ENCODE assay signal across 8 cellular contexts in genomic region chr5:142323480-142324376, GRCh38. TPM values are rescaled to one million over a fixed set of nuclear protein-coding genes. Genes with fewer than 3 reads are reported as not detected.
DNase-seq lines count a peak whose midpoint lies in the region; ATAC-seq and TF ChIP-seq lines count a peak whose summit lies in the region.

No MANE protein-coding gene starts in this region.

- DNase-seq in SKM-1 (lab: John Stamatoyannopoulos, UW; ENCODE audit: unreplicated experiment) (peak; percentile 52), HEK293T (ENCODE audit: extremely low spot score) (no peak), UCSD-AML1 (lab: John Stamatoyannopoulos, UW; ENCODE audit: unreplicated experiment) (no peak)
- no peak for DNase-seq in natural killer cell treated with Interleukin-12 subunit alpha and Interleukin-12 subunit beta and Interleukin-15 and Interleukin-18, amount 100 ng/mL, for 72 hours (ENCODE audit: low spot score)
- no peak for DNase-seq in effector CD8-positive, alpha-beta T cell (lab: John Stamatoyannopoulos, UW)
- DNase-seq in stimulated activated naive CD4-positive, alpha-beta T cell treated with Interleukin-2 at 50 U/mL for 16 hours (lab: John Stamatoyannopoulos, UW) = no peak

- no peaks in the 10 kb centered on the region for H3K9me3 Mint-ChIP-seq in natural killer cell treated with Interleukin-12 subunit alpha and Interleukin-12 subunit beta and Interleukin-15 and Interleukin-18, amount 100 ng/mL, for 72 hours

- H3K27me3 Mint-ChIP-seq in natural killer cell treated with Interleukin-12 subunit alpha and Interleukin-12 subunit beta and Interleukin-15 and Interleukin-18, amount 100 ng/mL, for 72 hours = peaks cover 25% of the 10 kb centered on the region in 2 donors

- H3K27ac Mint-ChIP-seq in natural killer cell treated with Interleukin-12 subunit alpha and Interleukin-12 subunit beta and Interleukin-15 and Interleukin-18, amount 100 ng/mL, for 72 hours = peak overlapping the region in 1 of 2 donors; percentile 85

- H3K36me3 Mint-ChIP-seq in natural killer cell treated with Interleukin-12 subunit alpha and Interleukin-12 subunit beta and Interleukin-15 and Interleukin-18, amount 100 ng/mL, for 72 hours = no peaks in the 10 kb centered on the region

- H3K36me3 ChIP-seq in HEK293 (ENCODE audit: control insufficient read depth in 2 of 2, insufficient read depth in 1 of 2, low read length in 2 of 2) (no peaks in the 10 kb centered on the region), esophagus (ENCODE audit: control insufficient read depth in 2 of 2, insufficient read depth in 2 of 2, low read length in 1 of 2) (no peaks in the 10 kb centered on the region)

- CTCF ChIA-PET in HEK293 (lab: Yijun Ruan, JAX) (interaction anchor here (0.5 to 1.5 kb wide), 6 partner anchors 12 to 371 kb away, joined by 3 to 5 read pairs (median 4); no protein-coding TSS in a partner anchor), HEK293T (lab: Yijun Ruan, JAX) (interaction anchor here (0.5 to 1.1 kb wide), 3 partner anchors 14 to 312 kb away, joined by 3 to 4 read pairs (median 4); no protein-coding TSS in a partner anchor)

- H3K9me3 ChIP-seq in HEK293 (ENCODE audit: control insufficient read depth, insufficient read depth, low read depth, low read length) (no peaks in the 10 kb centered on the region), esophagus (ENCODE audit: control insufficient read depth in 2 of 2, insufficient read depth in 1 of 2, low read depth in 1 of 2, low read length in 1 of 2) (no peaks in the 10 kb centered on the region)

- peaks cover 0 to 5% of the 10 kb centered on the region in 2 donors for H3K27me3 ChIP-seq in esophagus (ENCODE audit: control insufficient read depth in 1 of 2, insufficient read depth in 2 of 2, low read length in 2 of 2)

- H3K4me3 Mint-ChIP-seq in natural killer cell treated with Interleukin-12 subunit alpha and Interleukin-12 subunit beta and Interleukin-15 and Interleukin-18, amount 100 ng/mL, for 72 hours = peak overlapping the region; percentile 88

- no peak for ATAC-seq in natural killer cell treated with Interleukin-12 subunit alpha and Interleukin-12 subunit beta and Interleukin-15 and Interleukin-18, amount 100 ng/mL, for 72 hours

- no peak for TF ChIP-seq CTCF in HEK293 (tag by site-specific recombination; IDR thresholded peaks at IDR 0.05)

- WGBS in esophagus, 2 donors = 23 to 25% methylated on average over 32 to 35 of the region's 35 CpGs

- POLR2A ChIA-PET in HEK293 (lab: Yijun Ruan, JAX) (interaction anchor here (1.1 to 3.0 kb wide), 5 partner anchors 8 to 108 kb away, joined by 3 to 12 read pairs (median 9); no protein-coding TSS in a partner anchor), HEK293T (lab: Yijun Ruan, JAX) (no interaction called here)

- H3K4me3 ChIP-seq in HEK293 (ENCODE audit: low read depth, low read length) (peak overlapping the region; percentile 58), esophagus (ENCODE audit: low read depth in 1 of 2, low read length in 2 of 2) (peak overlapping the region; percentile 50 to 53)

- H3K4me1 ChIP-seq in HEK293 (ENCODE audit: control insufficient read depth, insufficient read depth, low read length) (peaks cover 40% of the 10 kb centered on the region), esophagus (ENCODE audit: control insufficient read depth in 2 of 2, insufficient read depth in 2 of 2, low read length in 1 of 2) (peaks cover 8 to 13% of the 10 kb centered on the region in 2 donors)

- peaks cover 33 to 52% of the 10 kb centered on the region in 2 donors for H3K4me1 Mint-ChIP-seq in natural killer cell treated with Interleukin-12 subunit alpha and Interleukin-12 subunit beta and Interleukin-15 and Interleukin-18, amount 100 ng/mL, for 72 hours (ENCODE audit: low read depth in 2 of 2)

- H3K27ac ChIP-seq in HEK293 (ENCODE audit: extremely low read depth, low read depth, low read length) (peak overlapping the region; percentile 72; the same call in 1 of the 2 replicates), esophagus (ENCODE audit: low read depth in 2 of 2, low read length in 1 of 2) (peak overlapping the region; percentile 74 to 87)

TF ChIP-seq in HEK293, 187 proteins besides CTCF, POLR2A, EP300 and RAD21:
- TF ChIP-seq ZBTB6 (tag by site-specific recombination; IDR thresholded peaks at IDR 0.05) (peak; percentile 69; the same call in 1 of the 2 replicates), KLF7 (tag by site-specific recombination; IDR thresholded peaks at IDR 0.05; ENCODE audit: borderline replicate concordance) (no peak), SP7 (tag by site-specific recombination; IDR thresholded peaks at IDR 0.05) (no peak), SP2 (tag by site-specific recombination; IDR thresholded peaks at IDR 0.05) (peak; percentile 67), ZNF600 (tag by site-specific recombination; IDR thresholded peaks at IDR 0.05) (no peak), ZNF366 (tag by site-specific recombination; conservative IDR thresholded peaks at IDR 0.05) (peak; percentile 23; the same call in 1 of the 2 replicates), KLF1 (tag by site-specific recombination; IDR thresholded peaks at IDR 0.05) (no peak), ZNF324 (tag by site-specific recombination; IDR thresholded peaks at IDR 0.05) (no peak), ZNF670 (tag by site-specific recombination; IDR thresholded peaks at IDR 0.05; ENCODE audit: low read depth) (no peak), GLI2 (tag by site-specific recombination; IDR thresholded peaks at IDR 0.05; ENCODE audit: borderline replicate concordance, low read depth) (no peak), BCL11A (tag by site-specific recombination; IDR thresholded peaks at IDR 0.05; ENCODE audit: low read depth) (no peak), ZIC2 (tag by site-specific recombination; IDR thresholded peaks at IDR 0.05) (no peak), TCF7L2 (IDR thresholded peaks at IDR 0.05; ENCODE audit: borderline replicate concordance, low read depth, low read length) (no peak)
TF ChIP-seq in HEK293: peak in this region for 3.

TF ChIP-seq in HEK293T, 16 proteins besides CTCF, POLR2A, EP300 and RAD21:
- TF ChIP-seq L3MBTL2 (conservative IDR thresholded peaks at IDR 0.05) (no peak), HDGF (IDR thresholded peaks at IDR 0.05; ENCODE audit: borderline replicate concordance) (no peak), TARDBP (IDR thresholded peaks at IDR 0.05) (no peak), FOXA1 (IDR thresholded peaks at IDR 0.05) (no peak), FOXK2 (IDR thresholded peaks at IDR 0.05) (no peak), PKNOX1 (IDR thresholded peaks at IDR 0.05) (no peak), ELF4 (IDR thresholded peaks at IDR 0.05) (no peak), LEF1 (IDR thresholded peaks at IDR 0.05; ENCODE audit: borderline replicate concordance) (no peak), ZNF384 (IDR thresholded peaks at IDR 0.05) (no peak), SUZ12 (IDR thresholded peaks at IDR 0.05) (no peak), CTBP1 (IDR thresholded peaks at IDR 0.05; ENCODE audit: borderline replicate concordance) (no peak), SP1 (IDR thresholded peaks at IDR 0.05) (no peak), FOXM1 (IDR thresholded peaks at IDR 0.05; ENCODE audit: borderline replicate concordance) (no peak), NFRKB (IDR thresholded peaks at IDR 0.05) (no peak), BHLHE40 (IDR thresholded peaks at IDR 0.05; ENCODE audit: borderline replicate concordance) (no peak), ARNT (IDR thresholded peaks at IDR 0.05) (no peak)

RNA-seq across cellular contexts. Expression of gene SPRY4, which starts 1.1 kb away (rescaled TPM):
- 1 to 10 TPM in 1 of 2 donors, under 1 TPM in 1; 0.65 to 1.3 TPM for polyA plus RNA-seq in esophagus
- 1 to 10 TPM; 2.5 to 4.6 TPM for total RNA-seq in natural killer cell treated with Interleukin-12 subunit alpha and Interleukin-12 subunit beta and Interleukin-15 and Interleukin-18, amount 100 ng/mL, for 72 hours
